1 cellular context compared by ENCODE assay signal in genomic region chr2:42897386-42897785, GRCh38.
TF ChIP-seq lines count a peak whose summit lies in the region.

No MANE protein-coding gene starts in this region.

TF ChIP-seq in IMR-90, 13 proteins besides CTCF, POLR2A, EP300 and RAD21:
- no peak for TF ChIP-seq FOS (IDR thresholded peaks at IDR 0.05; ENCODE audit: low read depth, low read length)
- TF ChIP-seq, protein P1, sequence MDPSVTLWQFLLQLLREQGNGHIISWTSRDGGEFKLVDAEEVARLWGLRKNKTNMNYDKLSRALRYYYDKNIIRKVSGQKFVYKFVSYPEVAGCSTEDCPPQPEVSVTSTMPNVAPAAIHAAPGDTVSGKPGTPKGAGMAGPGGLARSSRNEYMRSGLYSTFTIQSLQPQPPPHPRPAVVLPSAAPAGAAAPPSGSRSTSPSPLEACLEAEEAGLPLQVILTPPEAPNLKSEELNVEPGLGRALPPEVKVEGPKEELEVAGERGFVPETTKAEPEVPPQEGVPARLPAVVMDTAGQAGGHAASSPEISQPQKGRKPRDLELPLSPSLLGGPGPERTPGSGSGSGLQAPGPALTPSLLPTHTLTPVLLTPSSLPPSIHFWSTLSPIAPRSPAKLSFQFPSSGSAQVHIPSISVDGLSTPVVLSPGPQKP (IDR thresholded peaks at IDR 0.05; ENCODE audit: borderline replicate concordance, low read depth, low read length): no peak
